8 cellular contexts compared by ENCODE assay signal in the genomic region with DNA sequence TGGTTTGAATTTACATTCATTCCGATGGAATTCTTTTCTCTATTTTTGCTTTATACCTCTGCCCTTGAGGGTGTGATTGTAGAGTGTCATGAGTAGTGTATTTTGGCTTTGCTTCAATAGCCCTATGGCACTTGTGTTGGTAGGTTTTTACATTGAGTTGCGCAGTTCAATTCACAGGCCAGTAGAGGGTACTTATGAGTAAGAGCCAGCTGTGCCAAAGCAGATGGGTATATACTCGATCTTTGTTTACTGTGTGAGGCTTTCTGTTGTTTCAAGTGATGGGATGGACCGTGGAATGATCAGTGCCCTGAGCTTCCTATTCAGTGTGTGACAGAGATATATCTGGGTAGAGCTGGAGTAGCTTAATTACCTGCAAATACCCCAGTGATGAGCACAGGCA. TPM values are rescaled to one million over a fixed set of nuclear protein-coding genes. Genes with fewer than 3 reads are reported as not detected.
A peak's percentile ranks its signal among the peaks of the same experiment; 100 is the strongest.
DNase-seq lines count a peak whose midpoint lies in the region; ATAC-seq, FAIRE-seq and TF ChIP-seq lines count a peak whose summit lies in the region.

No MANE protein-coding gene starts in this region.

- no peaks in the 10 kb centered on the region for H3K27me3 ChIP-seq in endothelial cell of umbilical vein (ENCODE audit: control insufficient read depth in 2 of 2, insufficient read depth in 2 of 2, low read length in 2 of 2)

- peaks cover 5% of the 10 kb centered on the region for H3K4me1 ChIP-seq in endothelial cell of umbilical vein (ENCODE audit: control insufficient read depth, extremely low read depth, insufficient read depth, low read length)

- no peak overlapping the region for H3K27ac ChIP-seq in endothelial cell of umbilical vein (ENCODE audit: insufficient read depth, low read depth, low read length)

- peak overlapping the region; percentile 47 for H2AFZ ChIP-seq in endothelial cell of umbilical vein (ENCODE audit: low read depth, low read length)

- DNase-seq in A172 (ENCODE audit: low spot score): peak; percentile 38
- DNase-seq in NCI-H510A (lab: John Stamatoyannopoulos, UW): peak; percentile 53
- DNase-seq in endothelial cell of umbilical vein (ENCODE audit: low read depth, low spot score): peak; percentile 34
- DNase-seq in GM19239 (ENCODE audit: insufficient read length, low spot score): no peak
- no peak for DNase-seq in HTR-8/SVneo (ENCODE audit: insufficient read length, low spot score)
- no peak for DNase-seq in NCI-H446 treated with DMSO at 0.1 percent for 48 hours (lab: John Stamatoyannopoulos, UW)

- no peak for TF ChIP-seq POLR2A in endothelial cell of umbilical vein (IDR thresholded peaks at IDR 0.05; ENCODE audit: low read depth, low read length)

- CTCF ChIA-PET in endothelial cell of umbilical vein (lab: Charles Lee): interaction anchor here (0.7 to 2.3 kb wide), 11 partner anchors 8 to 344 kb away, joined by 3 to 19 read pairs (median 4); no protein-coding TSS in a partner anchor

- TF ChIP-seq CTCF in endothelial cell of umbilical vein (IDR thresholded peaks at IDR 0.05; ENCODE audit: extremely low read depth in 1 of 2, insufficient read depth in 1 of 2, low read depth in 1 of 2, low read length in 2 of 2): peak; percentile 42 to 65

- H4K20me1 ChIP-seq in endothelial cell of umbilical vein (replicated peaks; ENCODE audit: control insufficient read depth, extremely low read depth, insufficient read depth, low read length): no peaks in the 10 kb centered on the region

- intact Hi-C loops in endothelial cell of umbilical vein (cut with micrococcal nuclease): loop anchor here (5.0 kb wide), 2 partner anchors 68 to 192 kb away; no protein-coding TSS in a partner anchor

- dilution Hi-C loops in endothelial cell of umbilical vein (cut with MboI; ENCODE audit: extremely low pct_ligation_motif_present, low sequenced_read_pairs): no loop called here

- H3K9me1 ChIP-seq in endothelial cell of umbilical vein (replicated peaks; ENCODE audit: control insufficient read depth, extremely low read depth, insufficient read depth, low read length): no peaks in the 10 kb centered on the region

- no peaks in the 10 kb centered on the region for H3K79me2 ChIP-seq in endothelial cell of umbilical vein (ENCODE audit: control insufficient read depth, insufficient read depth, low read length)

- peak; percentile 71 for ATAC-seq in GM18502 (IDR thresholded peaks at IDR 0.05; ENCODE audit: poor library complexity, unreplicated experiment)
- ATAC-seq in GM19467 (IDR thresholded peaks at IDR 0.05; ENCODE audit: unreplicated experiment): no peak

- no peak overlapping the region for H3K9ac ChIP-seq in endothelial cell of umbilical vein (replicated peaks; ENCODE audit: extremely low read depth, insufficient read depth, low read length)

- POLR2A ChIA-PET in endothelial cell of umbilical vein (lab: Charles Lee): no interaction called here

- H3K36me3 ChIP-seq in endothelial cell of umbilical vein (ENCODE audit: control insufficient read depth in 2 of 2, extremely low read depth in 1 of 2, insufficient read depth in 2 of 2, low read length in 2 of 2): no peaks in the 10 kb centered on the region

- H3K9me3 ChIP-seq in endothelial cell of umbilical vein (replicated peaks; ENCODE audit: control insufficient read depth, insufficient read depth, low read length): no peaks in the 10 kb centered on the region

- H3K4me2 ChIP-seq in endothelial cell of umbilical vein (ENCODE audit: insufficient read depth, low read length): no peak overlapping the region

- no peak for FAIRE-seq in endothelial cell of umbilical vein (lab: Jason Lieb, UNC)
- no peak for FAIRE-seq in GM19239 (lab: Jason Lieb, UNC)
- FAIRE-seq in HTR-8/SVneo (lab: Jason Lieb, UNC): no peak

- BruUV-seq in endothelial cell of umbilical vein (replicated peaks; lab: Mats Ljungman, UMichigan): no TSS peak

- no peak overlapping the region for H3K4me3 ChIP-seq in endothelial cell of umbilical vein (replicated peaks in 1 of 3; ENCODE audit: insufficient read depth in 1 of 3, low read depth in 1 of 3, low read length in 3 of 3)

TF ChIP-seq in endothelial cell of umbilical vein, 7 proteins besides CTCF, POLR2A, EP300 and RAD21:
- no peak for TF ChIP-seq POLR2AphosphoS5 (IDR thresholded peaks at IDR 0.05; ENCODE audit: insufficient read depth, low read depth, low read length)
- TF ChIP-seq, protein P1, sequence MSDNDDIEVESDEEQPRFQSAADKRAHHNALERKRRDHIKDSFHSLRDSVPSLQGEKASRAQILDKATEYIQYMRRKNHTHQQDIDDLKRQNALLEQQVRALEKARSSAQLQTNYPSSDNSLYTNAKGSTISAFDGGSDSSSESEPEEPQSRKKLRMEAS (IDR thresholded peaks at IDR 0.05; ENCODE audit: insufficient read depth, insufficient read length): no peak
- TF ChIP-seq JUN (IDR thresholded peaks at IDR 0.05; ENCODE audit: borderline replicate concordance, insufficient read depth, insufficient read length, low read depth): no peak
- no peak for TF ChIP-seq FOS (IDR thresholded peaks at IDR 0.05; ENCODE audit: borderline replicate concordance, insufficient read depth, low read length)
- no peak for TF ChIP-seq GATA2 (IDR thresholded peaks at IDR 0.05; ENCODE audit: insufficient read depth, insufficient read length, low read depth, low read length)
TF ChIP-seq in endothelial cell of umbilical vein: peak in this region for 0.

RNA-seq across cellular contexts. Expression of gene AKR1C3, which starts 4.3 kb away (rescaled TPM):
- total RNA-seq in A172 (2014; rRNA removed; shearing (Covaris generic)): 45.3 and 120 TPM in 2 replicates
- 4.8 and 32.2 TPM in 2 replicates for total RNA-seq in endothelial cell of umbilical vein
- polyA plus RNA-seq in endothelial cell of umbilical vein: 20.9 and 27.4 TPM in 2 replicates
- polyA plus RNA-seq in endothelial cell of umbilical vein (2011; cell fraction: cytosol; rRNA removed): 26.2 and 28.2 TPM in 2 replicates
- 12.4 and 14.9 TPM in 2 replicates for polyA plus RNA-seq in endothelial cell of umbilical vein (2011; cell fraction: nucleus; rRNA removed)
- polyA plus RNA-seq in endothelial cell of umbilical vein (2012): 12.6 and 14.7 TPM in 2 replicates
- 9.9 and 10.6 TPM in 2 replicates for polyA minus RNA-seq in endothelial cell of umbilical vein
- polyA minus RNA-seq in endothelial cell of umbilical vein (2011; cell fraction: cytosol; rRNA and poly(A)+ RNA removed): 101 TPM
- 7.1 and 9.7 TPM in 2 replicates for polyA minus RNA-seq in endothelial cell of umbilical vein (2011; cell fraction: nucleus; rRNA and poly(A)+ RNA removed)

Comparison
In these comparisons a context has a peak if more than half of its experiments do, and no peak if none do; other contexts are left out.
1. DNase-seq: peak in A172 (single experiment), NCI-H510A (single experiment) and endothelial cell of umbilical vein (single experiment); none in GM19239 (single experiment), HTR-8/SVneo (single experiment) and NCI-H446 treated with DMSO at 0.1 percent for 48 hours (single experiment).